In the genomic region with DNA sequence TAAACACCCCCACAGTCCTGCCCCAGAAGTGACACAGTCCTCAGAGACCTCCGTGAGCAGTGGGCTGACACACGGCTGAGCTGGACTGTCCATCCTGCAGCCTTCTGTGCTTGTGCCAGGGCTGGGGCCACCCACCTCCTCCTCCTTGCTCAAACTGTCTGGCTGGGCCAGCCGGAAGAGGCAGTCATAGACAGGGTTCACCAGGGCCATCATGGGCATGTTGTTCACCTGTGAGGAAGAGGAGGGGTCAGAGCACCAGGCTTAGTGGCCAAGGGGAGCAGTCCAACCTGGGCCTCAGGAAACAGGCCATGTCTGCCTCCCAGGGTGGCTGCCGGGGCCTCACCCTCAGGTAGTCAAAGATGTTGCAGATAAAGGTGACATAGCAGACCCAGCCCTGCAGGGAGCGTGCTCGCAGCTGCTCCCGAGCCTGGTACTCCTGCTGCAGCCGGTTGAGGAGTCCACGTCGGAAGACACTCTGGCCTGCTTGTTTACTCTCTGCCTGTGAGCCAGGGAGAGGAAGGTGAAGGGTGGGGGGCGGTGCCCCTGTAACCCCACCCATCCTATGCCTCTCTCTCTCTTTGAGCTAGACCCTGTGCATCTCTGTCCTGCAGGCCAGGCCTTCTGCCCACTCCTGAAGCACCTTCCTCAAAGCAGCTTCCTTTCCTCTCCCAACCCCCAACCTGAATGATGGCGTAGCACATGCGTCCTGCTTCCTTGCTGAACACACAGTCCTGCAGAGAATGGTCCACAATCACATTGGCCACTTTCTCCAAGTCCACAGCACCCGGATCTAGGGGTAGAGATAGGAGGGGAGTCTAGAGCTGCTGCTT, we compare ENCODE assay signal across 10 cellular contexts. TPM values are rescaled to one million over a fixed set of nuclear protein-coding genes. Genes with fewer than 3 reads are reported as not detected.
DNase-seq lines count a peak whose midpoint lies in the region; ATAC-seq and TF ChIP-seq lines count a peak whose summit lies in the region.
"Had no signal": no experiment of that assay in that cellular context is flagged by ENCODE, and none has a peak within 500 bp of the region (broad histone marks: within the 10 kb centered on the region; RNA-seq: fewer than 3 reads in every experiment).

No MANE protein-coding gene starts in this region.

- no peak for ATAC-seq in sciatic nerve
- ATAC-seq: heart left ventricle had no signal

- H3K27me3 ChIP-seq in osteoblast (ENCODE audit: insufficient read depth, low read length), result no peaks in the 10 kb centered on the region
- H3K27me3 ChIP-seq: heart left ventricle had no signal

- peaks cover 4% of the 10 kb centered on the region for H4K20me1 ChIP-seq in osteoblast (ENCODE audit: insufficient read depth, low read length)

- peaks cover 9% of the 10 kb centered on the region for H3K79me2 ChIP-seq in osteoblast (ENCODE audit: insufficient read depth, low read length)

- H3K9me3 ChIP-seq in osteoblast (ENCODE audit: low read depth, low read length), result no peaks in the 10 kb centered on the region
- H3K9me3 ChIP-seq: heart left ventricle had no signal

- H3K4me3 ChIP-seq in osteoblast (ENCODE audit: insufficient read depth, low read length), result no peak overlapping the region
- H3K4me3 ChIP-seq: heart left ventricle had no signal

- peak; percentile 6 for TF ChIP-seq CTCF in osteoblast (IDR thresholded peaks at IDR 0.05; ENCODE audit: extremely low read depth, low read depth, low read length)

- intact Hi-C loops in sciatic nerve (cut with DNase I), result no loop called here

- no peak overlapping the region for H2AFZ ChIP-seq in osteoblast (ENCODE audit: low read length)

- no peak overlapping the region for H3K4me2 ChIP-seq in osteoblast (ENCODE audit: insufficient read depth, low read length)

- peaks cover 29% of the 10 kb centered on the region for H3K36me3 ChIP-seq in osteoblast (ENCODE audit: insufficient read depth, low read length)

- DNase-seq in NCI-H82 (lab: John Stamatoyannopoulos, UW) (peak; percentile 54), NCI-H82 treated with DMSO at 0.1 percent for 48 hours (lab: John Stamatoyannopoulos, UW; ENCODE audit: unreplicated experiment) (no peak), NCI-H2196 (lab: John Stamatoyannopoulos, UW; ENCODE audit: unreplicated experiment) (peak; percentile 79), cerebellar cortex (ENCODE audit: low spot score) (peak; percentile 57), osteoblast (ENCODE audit: insufficient read length, low spot score, missing footprints) (no peak), glomerular visceral epithelial cell (ENCODE audit: extremely low spot score) (no peak), NOMO-1 (lab: John Stamatoyannopoulos, UW; ENCODE audit: unreplicated experiment in 2 of 2) (no peak), sciatic nerve (ENCODE audit: low spot score) (no peak)
- DNase-seq: central memory CD4-positive, alpha-beta T cell; heart left ventricle had no signal

- H3K27ac ChIP-seq in osteoblast (ENCODE audit: low read depth, low read length), result no peak overlapping the region

- peaks cover 36% of the 10 kb centered on the region for H3K4me1 ChIP-seq in osteoblast (ENCODE audit: insufficient read depth, low read length)

RNA-seq across cellular contexts. Expression of a gene that starts 3.4 kb away (rescaled TPM):
- total RNA-seq in osteoblast (8.7 and 9.4 TPM in 2 replicates), sciatic nerve (26.2 TPM)

RNA-seq across cellular contexts. Expression of a gene that starts 5.9 kb away (rescaled TPM):
- 43.6 and 45.6 TPM in 2 replicates for total RNA-seq in osteoblast
- total RNA-seq in sciatic nerve, result 21.8 TPM

RNA-seq across cellular contexts. Expression of a gene that starts 6.2 kb away (rescaled TPM):
- total RNA-seq in osteoblast (9.0 and 12.1 TPM in 2 replicates), sciatic nerve (75.0 TPM)

RNA-seq across cellular contexts. Expression of a gene that starts 21.6 kb away (rescaled TPM):
- total RNA-seq in osteoblast (4.7 and 7.1 TPM in 2 replicates), sciatic nerve (22.5 TPM)

Comparison
In these comparisons a context has a peak if more than half of its experiments do, and no peak if none do; other contexts are left out.
1. DNase-seq: peak in NCI-H82 (single experiment), NCI-H2196 (single experiment) and cerebellar cortex (single experiment); none in NCI-H82 treated with DMSO at 0.1 percent for 48 hours (single experiment), osteoblast (single experiment), glomerular visceral epithelial cell (single experiment), NOMO-1 (0 of 2) and sciatic nerve (single experiment).